Comparison of ENCODE assay signal across 28 cellular contexts in genomic region chr12:123854232-123854631, GRCh38.
"Had no signal": no experiment of that assay in that cellular context is flagged by ENCODE, and none has a peak within 500 bp of the region (broad histone marks: within the 10 kb centered on the region; RNA-seq: fewer than 3 reads in every experiment).

No MANE protein-coding gene starts in this region.

- H3K9me3 ChIP-seq: left lung, lower lobe of right lung, neutrophil, right atrium auricular region, right lobe of liver, tibial nerve, vagina had no signal

- H3K9ac ChIP-seq: neural progenitor cell had no signal

- H3K36me3 Mint-ChIP-seq: immature natural killer cell; naive thymus-derived CD8-positive, alpha-beta T cell; neural progenitor cell; stimulated activated memory B cell treated with anti-CD40 and anti-IgM and Interleukin-4, amounts not matched to agents 10 μg/mL and 1 μg/mL and 100 μg/mL, for 72 hours; type B pancreatic cell had no signal

- FAIRE-seq: islet of Langerhans, kidney had no signal

- H3K9me3 Mint-ChIP-seq: immature natural killer cell; naive thymus-derived CD8-positive, alpha-beta T cell; nephron; neural progenitor cell; stimulated activated memory B cell treated with anti-CD40 and anti-IgM and Interleukin-4, amounts not matched to agents 10 μg/mL and 1 μg/mL and 100 μg/mL, for 72 hours; stimulated activated naive CD8-positive, alpha-beta T cell treated with anti-CD3 and anti-CD28 coated beads, Interleukin-15, amount 100 ng/mL, for 72 hours; type B pancreatic cell had no signal

- H3K4me3 Mint-ChIP-seq: immature natural killer cell; naive thymus-derived CD8-positive, alpha-beta T cell; nephron; neural progenitor cell; stimulated activated memory B cell treated with anti-CD40 and anti-IgM and Interleukin-4, amounts not matched to agents 10 μg/mL and 1 μg/mL and 100 μg/mL, for 72 hours; stimulated activated naive CD8-positive, alpha-beta T cell treated with anti-CD3 and anti-CD28 coated beads, Interleukin-15, amount 100 ng/mL, for 72 hours; type B pancreatic cell had no signal

- H3K27me3 Mint-ChIP-seq: naive thymus-derived CD8-positive, alpha-beta T cell; stimulated activated naive CD8-positive, alpha-beta T cell treated with anti-CD3 and anti-CD28 coated beads, Interleukin-15, amount 100 ng/mL, for 72 hours had no signal

- H3K4me1 ChIP-seq: left lung, lower lobe of right lung, neural progenitor cell, right atrium auricular region, right lobe of liver, tibial nerve, vagina had no signal

- ATAC-seq: left lung; lower lobe of right lung; naive thymus-derived CD8-positive, alpha-beta T cell; right lobe of liver; stimulated activated memory B cell treated with anti-CD40 and anti-IgM and Interleukin-4, amounts not matched to agents 10 μg/mL and 1 μg/mL and 100 μg/mL, for 72 hours; stimulated activated naive CD8-positive, alpha-beta T cell treated with anti-CD3 and anti-CD28 coated beads, Interleukin-15, amount 100 ng/mL, for 72 hours had no signal

- H3K27me3 ChIP-seq: neutrophil, right atrium auricular region, right lobe of liver, vagina had no signal

- H3K27ac ChIP-seq: left lung, lower lobe of right lung, neural progenitor cell, neutrophil, right atrium auricular region, right lobe of liver, tibial nerve, vagina had no signal

- DNase-seq: hypothalamus; immature natural killer cell; kidney; left colon; left lung; lower lobe of right lung; mammary epithelial cell; mesenchymal stem cell; naive thymus-derived CD8-positive, alpha-beta T cell; occipital lobe; right lobe of liver; stimulated activated CD4-positive, alpha-beta T cell treated with anti-CD3 and anti-CD28 coated beads, Interleukin-1b, Interleukin-23, amount 100 ng/mL, for 48 hours; stimulated activated CD4-positive, alpha-beta T cell treated with anti-CD3 and anti-CD28 coated beads, Interleukin-2, amount 100 ng/mL, for 48 hours; stimulated activated CD4-positive, alpha-beta T cell treated with anti-CD3 and anti-CD28 coated beads, Interleukin-4, amount 100 ng/mL, for 4 hours; stimulated activated CD8-positive, alpha-beta memory T cell treated with anti-CD3 and anti-CD28 coated beads, Interleukin-4, amount 100 ng/mL, for 48 hours; stimulated activated naive CD4-positive, alpha-beta T cell treated with Interleukin-2 at 50 U/mL for 16 hours; stimulated activated naive CD8-positive, alpha-beta T cell treated with anti-CD3 and anti-CD28 coated beads, Interleukin-15, amount 100 ng/mL, for 72 hours; substantia nigra had no signal

- H3K4me1 Mint-ChIP-seq: immature natural killer cell; neural progenitor cell; stimulated activated memory B cell treated with anti-CD40 and anti-IgM and Interleukin-4, amounts not matched to agents 10 μg/mL and 1 μg/mL and 100 μg/mL, for 72 hours; stimulated activated naive CD8-positive, alpha-beta T cell treated with anti-CD3 and anti-CD28 coated beads, Interleukin-15, amount 100 ng/mL, for 72 hours had no signal

- H3K4me3 ChIP-seq: left lung, lower lobe of right lung, neural progenitor cell, right atrium auricular region, right lobe of liver, smooth muscle cell, tibial nerve, vagina had no signal

- H3K36me3 ChIP-seq: left lung, lower lobe of right lung, neural progenitor cell, neutrophil, right atrium auricular region, right lobe of liver, tibial nerve, vagina had no signal

- H3K27ac Mint-ChIP-seq: immature natural killer cell; naive thymus-derived CD8-positive, alpha-beta T cell; nephron; neural progenitor cell; stimulated activated memory B cell treated with anti-CD40 and anti-IgM and Interleukin-4, amounts not matched to agents 10 μg/mL and 1 μg/mL and 100 μg/mL, for 72 hours; stimulated activated naive CD8-positive, alpha-beta T cell treated with anti-CD3 and anti-CD28 coated beads, Interleukin-15, amount 100 ng/mL, for 72 hours; type B pancreatic cell had no signal
